ENCODE assay signal across 30 cellular contexts in genomic region chr5:97641081-97641480, GRCh38.
"Had no signal": no experiment of that assay in that cellular context is flagged by ENCODE, and none has a peak within 500 bp of the region (broad histone marks: within the 10 kb centered on the region; RNA-seq: fewer than 3 reads in every experiment).

No MANE protein-coding gene starts in this region.

- H3K4me3 ChIP-seq: adrenal gland, ascending aorta, body of pancreas, breast epithelium, cardiac muscle cell had no signal

- H3K4me1 ChIP-seq: adrenal gland, ascending aorta, body of pancreas, breast epithelium had no signal

- DNase-seq: activated effector memory CD4-positive, alpha-beta T cell treated with anti-CD3 and anti-CD28 coated beads, Interleukin-2, amount 50 U/mL, for 16 hours; activated effector memory CD4-positive, alpha-beta T cell treated with Interleukin-2 at 50 U/mL for 16 hours; activated gamma-delta T cell; activated gamma-delta T cell treated with Interleukin-2 at 50 U/mL for 16 hours; activated naive CD4-positive, alpha-beta T cell; activated naive CD4-positive, alpha-beta T cell treated with anti-CD3 and anti-CD28 coated beads for 36 hours; activated naive CD4-positive, alpha-beta T cell treated with anti-CD3 and anti-CD28 coated beads, Interleukin-2, amount 10 ng/mL, durations not matched to agents 7 days and 5 days; activated naive CD4-positive, alpha-beta T cell treated with anti-CD3 and anti-CD28 coated beads, Interleukin-2, amount 50 U/mL, for 16 hours; activated naive CD4-positive, alpha-beta T cell treated with Interleukin-2 at 50 U/mL for 16 hours; activated naive CD8-positive, alpha-beta T cell treated with anti-CD3 and anti-CD28 coated beads for 36 hours; activated naive CD8-positive, alpha-beta T cell treated with anti-CD3 and anti-CD28 coated beads, Interleukin-2, amount 10 ng/mL, durations not matched to agents 7 days and 5 days; activated naive CD8-positive, alpha-beta T cell treated with anti-CD3 and anti-CD28 coated beads, Interleukin-2, amount 50 U/mL, for 24 hours; activated T-cell treated with anti-CD3 and anti-CD28 coated beads, Interleukin-2, amount 50 U/mL, for 1 hour; activated T-cell treated with anti-CD3 and anti-CD28 coated beads, Interleukin-2, amount 50 U/mL, for 24 hours; activated T-cell treated with anti-CD3 and anti-CD28 coated beads, Interleukin-2, amount 50 U/mL, for 4 hours; activated T-cell treated with anti-CD3 and anti-CD28 coated beads, Interleukin-2, amount 50 U/mL, for 48 hours; activated T-cell treated with anti-CD3 and anti-CD28 coated beads, Interleukin-2, amount 50 U/mL, for 72 hours; adrenal gland; amniotic stem cell; aorta; body of pancreas; brain microvascular endothelial cell; caudate nucleus; central memory CD4-positive, alpha-beta T cell; cerebellar nuclear complex had no signal

- H3K27ac ChIP-seq: adrenal gland, ascending aorta, body of pancreas, brain microvascular endothelial cell, breast epithelium, cardiac muscle cell had no signal

- ATAC-seq: activated naive CD4-positive, alpha-beta T cell treated with anti-CD3 and anti-CD28 coated beads, Interleukin-2, amount 50 U/mL, for 72 hours; activated naive CD8-positive, alpha-beta T cell treated with anti-CD3 and anti-CD28 coated beads, Interleukin-2, amount 50 U/mL, for 24 hours; activated T-cell treated with anti-CD3 and anti-CD28 coated beads, Interleukin-2, amount 50 U/mL, for 4 hours; activated T-cell treated with anti-CD3 and anti-CD28 coated beads, Interleukin-2, amount 50 U/mL, for 72 hours; activated T-helper 17 cell treated with anti-CD3 and anti-CD28 coated beads, Interleukin-2, amount 50 U/mL, for 72 hours; body of pancreas had no signal

- H3K27me3 ChIP-seq: adrenal gland, ascending aorta, body of pancreas, brain microvascular endothelial cell, breast epithelium, cardiac muscle cell had no signal

- H3K9me3 ChIP-seq: adrenal gland, ascending aorta, body of pancreas, breast epithelium had no signal

- H3K36me3 ChIP-seq: adrenal gland, ascending aorta, brain microvascular endothelial cell, breast epithelium, cardiac muscle cell had no signal
